In the genomic region with DNA sequence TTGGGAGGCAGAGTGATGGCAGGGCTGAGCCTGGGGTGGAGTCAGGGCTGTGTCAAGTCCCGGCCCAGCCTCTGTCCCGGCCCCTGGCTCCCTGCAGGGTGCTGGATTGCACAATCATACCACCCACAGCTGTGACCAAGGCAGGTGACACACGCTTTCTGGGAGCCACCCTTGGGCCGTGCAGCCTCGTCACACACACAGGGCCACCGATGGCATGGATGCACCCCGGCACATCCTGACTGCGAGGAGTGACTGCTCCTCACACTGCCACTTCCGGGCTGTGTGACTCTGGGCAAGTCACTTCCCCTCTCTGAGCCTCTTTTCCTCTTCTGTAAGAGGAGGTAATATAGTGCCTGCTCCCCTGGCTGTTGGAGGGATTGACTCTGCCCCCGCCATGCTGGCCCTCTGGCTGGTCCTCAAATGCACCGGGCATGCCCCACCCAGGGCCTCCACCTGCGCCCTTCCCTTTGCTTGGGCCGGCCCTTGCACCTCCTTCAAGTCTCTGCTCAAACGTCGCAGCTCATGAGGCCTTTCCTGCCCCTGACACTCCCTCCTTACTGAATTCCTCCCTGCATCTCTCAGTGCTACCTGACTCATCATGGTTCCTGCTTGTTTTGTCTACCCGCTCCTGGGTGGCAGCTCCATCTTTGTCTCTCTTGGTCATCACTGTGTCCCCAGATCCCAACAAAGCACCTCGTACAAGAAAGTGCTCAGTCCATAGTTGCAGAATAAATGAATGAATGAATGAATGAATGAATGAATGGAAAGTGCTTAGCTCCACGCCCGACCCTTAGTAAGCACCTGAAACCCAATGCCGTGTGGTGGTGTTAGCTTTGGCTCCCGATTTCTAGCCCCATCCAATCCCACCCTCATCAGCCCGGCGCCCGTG, we compare ENCODE assay signal across 1 cellular context.
TF ChIP-seq lines count a peak whose summit lies in the region.

No MANE protein-coding gene starts in this region.

TF ChIP-seq in SK-N-SH, 30 proteins besides CTCF, POLR2A, EP300 and RAD21 (continued from another document):
- TF ChIP-seq, protein P1, sequence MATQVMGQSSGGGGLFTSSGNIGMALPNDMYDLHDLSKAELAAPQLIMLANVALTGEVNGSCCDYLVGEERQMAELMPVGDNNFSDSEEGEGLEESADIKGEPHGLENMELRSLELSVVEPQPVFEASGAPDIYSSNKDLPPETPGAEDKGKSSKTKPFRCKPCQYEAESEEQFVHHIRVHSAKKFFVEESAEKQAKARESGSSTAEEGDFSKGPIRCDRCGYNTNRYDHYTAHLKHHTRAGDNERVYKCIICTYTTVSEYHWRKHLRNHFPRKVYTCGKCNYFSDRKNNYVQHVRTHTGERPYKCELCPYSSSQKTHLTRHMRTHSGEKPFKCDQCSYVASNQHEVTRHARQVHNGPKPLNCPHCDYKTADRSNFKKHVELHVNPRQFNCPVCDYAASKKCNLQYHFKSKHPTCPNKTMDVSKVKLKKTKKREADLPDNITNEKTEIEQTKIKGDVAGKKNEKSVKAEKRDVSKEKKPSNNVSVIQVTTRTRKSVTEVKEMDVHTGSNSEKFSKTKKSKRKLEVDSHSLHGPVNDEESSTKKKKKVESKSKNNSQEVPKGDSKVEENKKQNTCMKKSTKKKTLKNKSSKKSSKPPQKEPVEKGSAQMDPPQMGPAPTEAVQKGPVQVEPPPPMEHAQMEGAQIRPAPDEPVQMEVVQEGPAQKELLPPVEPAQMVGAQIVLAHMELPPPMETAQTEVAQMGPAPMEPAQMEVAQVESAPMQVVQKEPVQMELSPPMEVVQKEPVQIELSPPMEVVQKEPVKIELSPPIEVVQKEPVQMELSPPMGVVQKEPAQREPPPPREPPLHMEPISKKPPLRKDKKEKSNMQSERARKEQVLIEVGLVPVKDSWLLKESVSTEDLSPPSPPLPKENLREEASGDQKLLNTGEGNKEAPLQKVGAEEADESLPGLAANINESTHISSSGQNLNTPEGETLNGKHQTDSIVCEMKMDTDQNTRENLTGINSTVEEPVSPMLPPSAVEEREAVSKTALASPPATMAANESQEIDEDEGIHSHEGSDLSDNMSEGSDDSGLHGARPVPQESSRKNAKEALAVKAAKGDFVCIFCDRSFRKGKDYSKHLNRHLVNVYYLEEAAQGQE (IDR thresholded peaks at IDR 0.05; ENCODE audit: low read depth, low read length), result no peak
- TF ChIP-seq EZH2phosphoT487 (IDR thresholded peaks at IDR 0.05; ENCODE audit: borderline replicate concordance, low read depth), result no peak
- no peak for TF ChIP-seq POLR2AphosphoS5 (IDR thresholded peaks at IDR 0.05; ENCODE audit: low read depth, low read length)
